10 cellular contexts compared by ENCODE assay signal in the genomic region with DNA sequence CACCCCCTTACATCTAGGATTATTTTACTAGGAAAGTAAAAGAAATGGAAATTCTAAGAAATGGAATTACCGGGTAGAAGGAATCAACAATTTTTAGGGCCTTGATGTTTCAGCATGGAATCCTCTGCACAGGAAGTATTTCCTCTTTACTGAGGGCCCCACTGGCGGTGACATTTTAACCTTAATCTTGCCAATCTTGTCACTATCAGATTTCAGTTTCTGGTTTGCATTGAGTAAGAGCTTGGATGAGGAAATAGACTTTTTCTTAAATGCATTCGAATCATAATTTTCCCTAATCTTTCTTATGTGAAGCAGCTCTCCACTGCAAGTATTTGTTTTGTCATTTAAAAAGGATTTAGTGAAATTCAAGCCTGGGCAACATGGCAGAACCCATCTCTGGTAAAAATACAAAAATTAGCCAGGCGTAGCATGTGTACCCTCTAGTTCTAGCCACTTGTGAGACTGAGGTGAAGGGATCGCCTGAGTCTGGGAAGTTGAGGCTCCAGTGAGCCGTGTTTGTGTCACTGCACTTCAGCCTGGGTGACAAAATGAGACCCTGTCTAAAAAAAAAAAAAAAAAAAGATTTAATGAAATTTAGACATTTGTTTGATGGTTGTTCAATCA. TPM values are rescaled to one million over a fixed set of nuclear protein-coding genes. Genes with fewer than 3 reads are reported as not detected.
DNase-seq lines count a peak whose midpoint lies in the region; ATAC-seq and TF ChIP-seq lines count a peak whose summit lies in the region.
"Had no signal": no experiment of that assay in that cellular context is flagged by ENCODE, and none has a peak within 500 bp of the region (broad histone marks: within the 10 kb centered on the region; RNA-seq: fewer than 3 reads in every experiment).

No MANE protein-coding gene starts in this region.

- H3K9me3 ChIP-seq in OCI-LY7 (ENCODE audit: low read length) (no peaks in the 10 kb centered on the region), stomach smooth muscle (ENCODE audit: control insufficient read depth in 2 of 2, low read length in 2 of 2) (no peaks in the 10 kb centered on the region)
- H3K9me3 ChIP-seq: MG63 had no signal

- peak overlapping the region; percentile 34 for H3K4me2 ChIP-seq in OCI-LY7 (ENCODE audit: low read length)

- no peak overlapping the region for H2AFZ ChIP-seq in OCI-LY7 (ENCODE audit: low read length)

- H4K20me1 ChIP-seq in OCI-LY7 (ENCODE audit: insufficient read depth, low read length), result no peaks in the 10 kb centered on the region

- H3K4me1 ChIP-seq in OCI-LY7 (ENCODE audit: insufficient read depth, low read length, poor library complexity, severe bottlenecking) (peaks cover 35% of the 10 kb centered on the region), stomach smooth muscle (ENCODE audit: control insufficient read depth, insufficient read depth, low read length) (peaks cover 18% of the 10 kb centered on the region)

- H3K36me3 ChIP-seq in OCI-LY7 (ENCODE audit: insufficient read depth, low read length) (peaks cover 89% of the 10 kb centered on the region), stomach smooth muscle (ENCODE audit: control insufficient read depth in 2 of 2, insufficient read depth in 2 of 2, low read length in 2 of 2) (peaks cover 0 to 18% of the 10 kb centered on the region in 2 donors)
- H3K36me3 ChIP-seq: MG63 had no signal

- CTCF ChIA-PET in OCI-LY7 (lab: Charles Lee; ENCODE audit: unreplicated experiment), result no interaction called here

- no peak for TF ChIP-seq CTCF in OCI-LY7 (conservative IDR thresholded peaks at IDR 0.05; ENCODE audit: low read length)
- TF ChIP-seq CTCF in chondrocyte (IDR thresholded peaks at IDR 0.05), result no peak

- H3K4me3 Mint-ChIP-seq in chondrocyte (ENCODE audit: unreplicated experiment), result no peak overlapping the region

- no peak overlapping the region for H3K9ac ChIP-seq in stomach smooth muscle (ENCODE audit: low read length in 2 of 2)

- no peak overlapping the region for H3K27ac Mint-ChIP-seq in chondrocyte (ENCODE audit: unreplicated experiment)

- BruUV-seq in OCI-LY7 (replicated peaks; lab: Mats Ljungman, UMichigan), result no TSS peak

- intact Hi-C loops in OCI-LY7 (cut with micrococcal nuclease; ENCODE audit: unreplicated experiment), result no loop called here

- peak; percentile 12 for DNase-seq in activated T-cell treated with anti-CD3 and anti-CD28 coated beads for 24 hours (ENCODE audit: low read depth)
- DNase-seq in activated T-cell treated with anti-CD3 and anti-CD28 coated beads for 4 hours, result no peak
- peak; percentile 47 for DNase-seq in OCI-LY7 (ENCODE audit: low spot score)
- peak; percentile 5 for DNase-seq in chondrocyte (ENCODE audit: low spot score)
- DNase-seq in occipital lobe (lab: John Stamatoyannopoulos, UW), result no peak
- DNase-seq: hypothalamus, MG63 had no signal

- no peaks in the 10 kb centered on the region for H3K9me2 ChIP-seq in OCI-LY7 (ENCODE audit: insufficient read depth, low read length)

- H3K4me3 ChIP-seq in OCI-LY7 (ENCODE audit: low read depth, low read length, poor library complexity, severe bottlenecking) (no peak overlapping the region), stomach smooth muscle (ENCODE audit: low read length in 2 of 2) (no peak overlapping the region)
- H3K4me3 ChIP-seq: MG63 had no signal

- POLR2A ChIA-PET in OCI-LY7 (lab: Charles Lee), result no interaction called here

- H3K36me3 Mint-ChIP-seq in chondrocyte (ENCODE audit: low read depth), result peaks cover 9% of the 10 kb centered on the region

- H3K79me2 ChIP-seq in OCI-LY7 (ENCODE audit: insufficient read depth, low read depth, low read length), result peaks cover 14% of the 10 kb centered on the region; the same call in 1 of the 2 replicates

- ATAC-seq in GM19035 (IDR thresholded peaks at IDR 0.05; ENCODE audit: unreplicated experiment) (no peak), HG02885 (IDR thresholded peaks at IDR 0.05; ENCODE audit: poor library complexity, unreplicated experiment) (no peak)

- no peaks in the 10 kb centered on the region for H3K9me3 Mint-ChIP-seq in chondrocyte (ENCODE audit: low read depth)

- peaks cover 25% of the 10 kb centered on the region for H3K4me1 Mint-ChIP-seq in chondrocyte (ENCODE audit: low read depth)

- no peaks in the 10 kb centered on the region for H3K27me3 Mint-ChIP-seq in chondrocyte (ENCODE audit: low read depth)

- H3K27ac ChIP-seq in OCI-LY7 (ENCODE audit: low read depth, low read length, poor library complexity, severe bottlenecking) (peak overlapping the region; percentile 59), stomach smooth muscle (ENCODE audit: low read length) (peak overlapping the region; percentile 18)

- no peaks in the 10 kb centered on the region for H3K27me3 ChIP-seq in stomach smooth muscle (ENCODE audit: control insufficient read depth in 1 of 2, insufficient read depth in 2 of 2, low read length in 2 of 2)
- H3K27me3 ChIP-seq: MG63 had no signal

RNA-seq across cellular contexts. Expression of gene TPCN1, which starts 40.7 kb away (rescaled TPM):
- total RNA-seq in OCI-LY7 (2014; rRNA removed; shearing (Covaris generic)), result 72.4 and 96.0 TPM in 2 replicates
- total RNA-seq in OCI-LY7 (2022) (160 and 177 TPM in 2 replicates), chondrocyte (35.9 to 40.0 TPM (median 37.7 TPM) in 3 replicates), occipital lobe (4.7 TPM)

Comparison
In these comparisons a context has a peak if more than half of its experiments do, and no peak if none do; other contexts are left out.
1. DNase-seq: peak in activated T-cell treated with anti-CD3 and anti-CD28 coated beads for 24 hours (single experiment), OCI-LY7 (single experiment) and chondrocyte (single experiment); none in activated T-cell treated with anti-CD3 and anti-CD28 coated beads for 4 hours (single experiment) and occipital lobe (single experiment).